ENCODE assay signal across 9 cellular contexts in genomic region chr19:42250249-42250665, GRCh38. TPM values are rescaled to one million over a fixed set of nuclear protein-coding genes. Genes with fewer than 3 reads are reported as not detected.
A peak's percentile ranks its signal among the peaks of the same experiment; 100 is the strongest.
DNase-seq lines count a peak whose midpoint lies in the region; ATAC-seq, FAIRE-seq and TF ChIP-seq lines count a peak whose summit lies in the region.
"Had no signal": no experiment of that assay in that cellular context is flagged by ENCODE, and none has a peak within 500 bp of the region (broad histone marks: within the 10 kb centered on the region; RNA-seq: fewer than 3 reads in every experiment).

No MANE protein-coding gene starts in this region.

- H3K9me1 ChIP-seq in keratinocyte (ENCODE audit: control insufficient read depth, extremely low read depth, insufficient read depth, low read length), result no peaks in the 10 kb centered on the region

- intact Hi-C loops in adrenal gland (cut with DNase I), result loop anchor here in 1 of 2 donors (2.0 kb wide), 1 partner anchor 29 kb away; no protein-coding TSS in a partner anchor

- CTCF ChIA-PET in HEK293T (lab: Yijun Ruan, JAX), result interaction anchor here (0.8 kb wide), 1 partner anchor 29 kb away, joined by 3 read pairs; no protein-coding TSS in a partner anchor

- H3K27ac Mint-ChIP-seq in stimulated activated naive CD8-positive, alpha-beta T cell treated with anti-CD3 and anti-CD28 coated beads, Interleukin-15, amount 100 ng/mL, for 72 hours, result peak overlapping the region in 1 of 2 donors; percentile 85

- peak overlapping the region; percentile 73 for H3K9ac ChIP-seq in keratinocyte (ENCODE audit: control insufficient read depth, extremely low read depth, insufficient read depth, low read length)

- TF ChIP-seq CTCF in HL-60 (IDR thresholded peaks at IDR 0.05; ENCODE audit: insufficient read depth, low read length) (no peak), adrenal gland (IDR thresholded peaks at IDR 0.05) (no peak), keratinocyte (optimal IDR thresholded peaks at IDR 0.05 in 1 of 3, IDR thresholded peaks at IDR 0.05 in 1 of 3, conservative IDR thresholded peaks at IDR 0.05 in 1 of 3; ENCODE audit: extremely low read depth in 1 of 3, insufficient read depth in 2 of 3, low read length in 3 of 3) (no peak)

- peaks cover 29% of the 10 kb centered on the region for H4K20me1 ChIP-seq in keratinocyte (ENCODE audit: control insufficient read depth, extremely low read depth, insufficient read depth, low read length)

- peak in 1 of 2 donors; percentile 22 for TF ChIP-seq POLR2A in adrenal gland (IDR thresholded peaks at IDR 0.05)

- FAIRE-seq in keratinocyte (lab: Jason Lieb, UNC), result no peak

- H3K4me3 Mint-ChIP-seq in stimulated activated naive CD8-positive, alpha-beta T cell treated with anti-CD3 and anti-CD28 coated beads, Interleukin-15, amount 100 ng/mL, for 72 hours, result peak overlapping the region; percentile 69 to 72
- H3K4me3 Mint-ChIP-seq: activated naive CD4-positive, alpha-beta T cell treated with anti-CD3 and anti-CD28 coated beads, Interleukin-2, amount 50 U/mL, for 24 hours had no signal

- peaks cover 57% of the 10 kb centered on the region for H3K79me2 ChIP-seq in keratinocyte (ENCODE audit: control insufficient read depth, insufficient read depth, low read length)

- H3K27me3 Mint-ChIP-seq in stimulated activated naive CD8-positive, alpha-beta T cell treated with anti-CD3 and anti-CD28 coated beads, Interleukin-15, amount 100 ng/mL, for 72 hours, result no peaks in the 10 kb centered on the region
- H3K27me3 Mint-ChIP-seq: activated naive CD4-positive, alpha-beta T cell treated with anti-CD3 and anti-CD28 coated beads, Interleukin-2, amount 50 U/mL, for 24 hours had no signal

- H3K27ac ChIP-seq in HL-60 (replicated peaks) (peak overlapping the region; percentile 20), adrenal gland (peak overlapping the region; percentile 6 to 100 (median 97)), keratinocyte (ENCODE audit: control insufficient read depth, insufficient read depth, low read length) (peak overlapping the region; percentile 71)

- H2AFZ ChIP-seq in keratinocyte (ENCODE audit: control insufficient read depth, low read length), result no peak overlapping the region

- POLR2A ChIA-PET in HEK293T (lab: Yijun Ruan, JAX), result interaction anchor here (0.6 to 2.8 kb wide), 2 partner anchors 20 to 29 kb away, joined by 3 to 10 read pairs; no protein-coding TSS in a partner anchor

- no peaks in the 10 kb centered on the region for H3K9me3 ChIP-seq in adrenal gland (replicated peaks in 1 of 3)
- H3K9me3 ChIP-seq in keratinocyte (ENCODE audit: control insufficient read depth, low read depth, low read length), result no peaks in the 10 kb centered on the region

- H3K36me3 ChIP-seq in adrenal gland (replicated peaks in 1 of 2), result peaks cover 0 to 20% of the 10 kb centered on the region in 2 donors
- H3K36me3 ChIP-seq in keratinocyte (ENCODE audit: control insufficient read depth in 2 of 2, extremely low read depth in 1 of 2, insufficient read depth in 2 of 2, low read length in 2 of 2), result peaks cover 18 to 28% of the 10 kb centered on the region in 2 experiments

- DNase-seq in HL-60 (ENCODE audit: low read depth in 1 of 2, low spot score in 1 of 2) (no peak), adrenal gland (peak; percentile 48 to 68 (median 65)), keratinocyte (ENCODE audit: low read depth, low spot score) (no peak), iPS-NIHi11 (ENCODE audit: low spot score) (no peak), HEK293T (ENCODE audit: extremely low spot score) (no peak), NK-92 (lab: John Stamatoyannopoulos, UW; ENCODE audit: unreplicated experiment) (no peak)
- DNase-seq in stimulated activated naive CD8-positive, alpha-beta T cell treated with anti-CD3 and anti-CD28 coated beads, Interleukin-15, amount 100 ng/mL, for 72 hours, result no peak
- DNase-seq: NCI-H146 had no signal

- no peak for ATAC-seq in stimulated activated naive CD8-positive, alpha-beta T cell treated with anti-CD3 and anti-CD28 coated beads, Interleukin-15, amount 100 ng/mL, for 72 hours

- H3K9me3 Mint-ChIP-seq in stimulated activated naive CD8-positive, alpha-beta T cell treated with anti-CD3 and anti-CD28 coated beads, Interleukin-15, amount 100 ng/mL, for 72 hours, result no peaks in the 10 kb centered on the region
- H3K9me3 Mint-ChIP-seq: activated naive CD4-positive, alpha-beta T cell treated with anti-CD3 and anti-CD28 coated beads, Interleukin-2, amount 50 U/mL, for 24 hours had no signal

- no peak overlapping the region for H3K4me3 ChIP-seq in HL-60 (replicated peaks; ENCODE audit: insufficient read depth, low read length)
- H3K4me3 ChIP-seq in adrenal gland, result peak overlapping the region in 1 of 4 donors; percentile 90
- H3K4me3 ChIP-seq in keratinocyte (ENCODE audit: control insufficient read depth in 2 of 3, extremely low read depth in 1 of 3, insufficient read depth in 2 of 3, low read depth in 1 of 3, low read length in 3 of 3), result no peak overlapping the region

- 21 to 53% (median 29%) methylated on average over 9 to 15 of the region's 15 CpGs for WGBS in adrenal gland, 4 donors

- H3K27me3 ChIP-seq in HL-60 (ENCODE audit: insufficient read depth, poor library complexity, severe bottlenecking), result no peaks in the 10 kb centered on the region
- no peaks in the 10 kb centered on the region for H3K27me3 ChIP-seq in adrenal gland
- no peaks in the 10 kb centered on the region for H3K27me3 ChIP-seq in keratinocyte (ENCODE audit: control insufficient read depth, extremely low read depth, insufficient read depth, low read length)

- H3K4me2 ChIP-seq in keratinocyte (ENCODE audit: control insufficient read depth, extremely low read depth, insufficient read depth, low read depth, low read length), result peak overlapping the region; percentile 85

- dilution Hi-C loops in keratinocyte (cut with MboI; ENCODE audit: extremely low pct_ligation_motif_present, low sequenced_read_pairs), result no loop called here

- peaks cover 67% of the 10 kb centered on the region for H3K4me1 Mint-ChIP-seq in stimulated activated naive CD8-positive, alpha-beta T cell treated with anti-CD3 and anti-CD28 coated beads, Interleukin-15, amount 100 ng/mL, for 72 hours

- H3K4me1 ChIP-seq in adrenal gland (replicated peaks in 1 of 2), result peaks cover 48 to 62% of the 10 kb centered on the region in 2 donors
- peaks cover 40% of the 10 kb centered on the region for H3K4me1 ChIP-seq in keratinocyte (ENCODE audit: control insufficient read depth, extremely low read depth, insufficient read depth, low read length)

RNA-seq across cellular contexts. Expression of gene ERF, which starts 4.7 kb away (rescaled TPM):
- total RNA-seq in adrenal gland, result 10 to 100 TPM; 27.0 to 71.2 (median 55.1) TPM
- polyA plus RNA-seq in adrenal gland (100 to 1,000 TPM in 1 of 3 donors, 10 to 100 TPM in 2; 14.3 to 147 (median 44.1) TPM), keratinocyte (75.4 to 87.4 TPM (median 83.5 TPM) in 3 replicates)
- polyA plus RNA-seq in keratinocyte (2011; ENCODE audit: low read depth), result 10.1 TPM
- polyA plus RNA-seq in keratinocyte (2011; cell fraction: cytosol; rRNA removed), result 37.7 and 64.6 TPM in 2 replicates
- 94.1 and 101 TPM in 2 replicates for polyA plus RNA-seq in keratinocyte (2011; cell fraction: nucleus; rRNA removed)
- 34.6 and 75.9 TPM in 2 replicates for polyA plus RNA-seq in keratinocyte (2012; ENCODE audit: low replicate concordance)
- 67.4 to 70.6 TPM (median 69.2 TPM) in 3 replicates for polyA minus RNA-seq in keratinocyte
- polyA minus RNA-seq in keratinocyte (2011; cell fraction: cytosol; rRNA and poly(A)+ RNA removed), result 140 TPM
- polyA minus RNA-seq in keratinocyte (2011; cell fraction: nucleus; rRNA and poly(A)+ RNA removed), result 44.9 and 57.9 TPM in 2 replicates

RNA-seq across cellular contexts. Expression of gene GSK3A, which starts 7.9 kb away (rescaled TPM):
- 10 to 100 TPM; 19.5 to 61.9 (median 45.1) TPM for total RNA-seq in adrenal gland
- polyA plus RNA-seq in adrenal gland (10 to 100 TPM; 51.0 to 94.9 (median 65.5) TPM), keratinocyte (36.9 to 53.3 TPM (median 42.5 TPM) in 3 replicates)
- 14.4 TPM for polyA plus RNA-seq in keratinocyte (2011; ENCODE audit: low read depth)
- polyA plus RNA-seq in keratinocyte (2011; cell fraction: cytosol; rRNA removed), result 38.4 and 45.5 TPM in 2 replicates
- 34.4 and 41.0 TPM in 2 replicates for polyA plus RNA-seq in keratinocyte (2011; cell fraction: nucleus; rRNA removed)
- 50.6 and 56.3 TPM in 2 replicates for polyA plus RNA-seq in keratinocyte (2012; ENCODE audit: low replicate concordance)
- 30.4 to 77.1 TPM (median 45.8 TPM) in 3 replicates for polyA minus RNA-seq in keratinocyte
- polyA minus RNA-seq in keratinocyte (2011; cell fraction: cytosol; rRNA and poly(A)+ RNA removed), result 43.5 TPM
- 10.2 and 11.4 TPM in 2 replicates for polyA minus RNA-seq in keratinocyte (2011; cell fraction: nucleus; rRNA and poly(A)+ RNA removed)

RNA-seq across cellular contexts. Expression of gene CIC, which starts 18.8 kb away (rescaled TPM):
- total RNA-seq in adrenal gland, result 100 to 1,000 TPM in 1 of 8 donors, 10 to 100 TPM in 7; 48.7 to 119 (median 72.7) TPM
- polyA plus RNA-seq in adrenal gland (100 to 1,000 TPM in 1 of 3 donors, 10 to 100 TPM in 2; 13.3 to 171 (median 61.7) TPM), keratinocyte (3.1 to 11.1 TPM (median 3.8 TPM) in 3 replicates)
- 9.9 TPM for polyA plus RNA-seq in keratinocyte (2011; ENCODE audit: low read depth)
- polyA plus RNA-seq in keratinocyte (2011; cell fraction: cytosol; rRNA removed), result 4.4 and 14.0 TPM in 2 replicates
- 28.1 and 45.7 TPM in 2 replicates for polyA plus RNA-seq in keratinocyte (2011; cell fraction: nucleus; rRNA removed)
- polyA plus RNA-seq in keratinocyte (2012; ENCODE audit: low replicate concordance), result 15.4 and 37.6 TPM in 2 replicates
- 4.7 to 38.8 TPM (median 5.7 TPM) in 3 replicates for polyA minus RNA-seq in keratinocyte
- polyA minus RNA-seq in keratinocyte (2011; cell fraction: cytosol; rRNA and poly(A)+ RNA removed), result 29.2 TPM
- polyA minus RNA-seq in keratinocyte (2011; cell fraction: nucleus; rRNA and poly(A)+ RNA removed), result 23.9 and 26.1 TPM in 2 replicates

RNA-seq across cellular contexts. Expression of gene ZNF526, which starts 30.1 kb away (rescaled TPM):
- 10 to 100 TPM in 2 of 8 donors, 1 to 10 TPM in 6; 4.2 to 12.5 (median 9.0) TPM for total RNA-seq in adrenal gland
- 1 to 10 TPM; 2.0 to 5.1 (median 2.9) TPM for polyA plus RNA-seq in adrenal gland
- 5.0 to 9.3 TPM (median 5.4 TPM) in 3 replicates for polyA plus RNA-seq in keratinocyte
- 2.6 TPM for polyA plus RNA-seq in keratinocyte (2011; ENCODE audit: low read depth)
- polyA plus RNA-seq in keratinocyte (2011; cell fraction: cytosol; rRNA removed), result 3.5 and 5.4 TPM in 2 replicates
- polyA plus RNA-seq in keratinocyte (2011; cell fraction: nucleus; rRNA removed), result 8.5 and 9.5 TPM in 2 replicates
- polyA plus RNA-seq in keratinocyte (2012; ENCODE audit: low replicate concordance), result 3.0 and 10.6 TPM in 2 replicates
- 12.2 to 20.7 TPM (median 12.3 TPM) in 3 replicates for polyA minus RNA-seq in keratinocyte
- 15.5 TPM for polyA minus RNA-seq in keratinocyte (2011; cell fraction: cytosol; rRNA and poly(A)+ RNA removed)
- polyA minus RNA-seq in keratinocyte (2011; cell fraction: nucleus; rRNA and poly(A)+ RNA removed), result 9.7 and 14.7 TPM in 2 replicates

RNA-seq across cellular contexts. Expression of gene DEDD2, which starts 32.8 kb away (rescaled TPM):
- 10 to 100 TPM; 27.1 to 54.8 (median 33.5) TPM for total RNA-seq in adrenal gland
- polyA plus RNA-seq in adrenal gland, result 10 to 100 TPM; 26.0 to 39.9 (median 26.2) TPM
- polyA plus RNA-seq in keratinocyte, result 17.1 to 29.8 TPM (median 20.8 TPM) in 3 replicates
- polyA plus RNA-seq in keratinocyte (2011; ENCODE audit: low read depth), result 6.6 TPM
- polyA plus RNA-seq in keratinocyte (2011; cell fraction: cytosol; rRNA removed), result 14.3 and 23.0 TPM in 2 replicates
- polyA plus RNA-seq in keratinocyte (2011; cell fraction: nucleus; rRNA removed), result 15.9 and 20.4 TPM in 2 replicates
- polyA plus RNA-seq in keratinocyte (2012; ENCODE audit: low replicate concordance), result 17.4 and 40.6 TPM in 2 replicates
- polyA minus RNA-seq in keratinocyte, result 11.1 to 19.3 TPM (median 18.1 TPM) in 3 replicates
- 15.7 TPM for polyA minus RNA-seq in keratinocyte (2011; cell fraction: cytosol; rRNA and poly(A)+ RNA removed)
- polyA minus RNA-seq in keratinocyte (2011; cell fraction: nucleus; rRNA and poly(A)+ RNA removed), result 6.4 and 8.7 TPM in 2 replicates

Comparison
In these comparisons a context has a peak if more than half of its experiments do, and no peak if none do; other contexts are left out.
1. DNase-seq: peak in adrenal gland (7 of 7); none in HL-60 (0 of 2), keratinocyte (single experiment), stimulated activated naive CD8-positive, alpha-beta T cell treated with anti-CD3 and anti-CD28 coated beads, Interleukin-15, amount 100 ng/mL, for 72 hours (0 of 2), iPS-NIHi11 (single experiment), HEK293T (single experiment) and NK-92 (single experiment).
2. H3K27ac ChIP-seq: peak in every context shown above with its lines; median percentile 97 in adrenal gland; 71 in keratinocyte; 20 in HL-60.